Comparison of ENCODE assay signal across 16 cellular contexts in genomic region chr1:242690849-242691602, GRCh38.
"Had no signal": no experiment of that assay in that cellular context is flagged by ENCODE, and none has a peak within 500 bp of the region (broad histone marks: within the 10 kb centered on the region; RNA-seq: fewer than 3 reads in every experiment).

No MANE protein-coding gene starts in this region.

- H3K9me3 Mint-ChIP-seq: activated CD4-positive, alpha-beta memory T cell treated with anti-CD3 and anti-CD28 coated beads for 36 hours had no signal

- H3K4me2 ChIP-seq: neural progenitor cell had no signal

- H3K4me3 ChIP-seq: ascending aorta, breast epithelium, gastrocnemius medialis, heart left ventricle, lower lobe of right lung, neural progenitor cell, pancreas, tibial nerve had no signal

- DNase-seq: activated CD4-positive, alpha-beta memory T cell treated with anti-CD3 and anti-CD28 coated beads for 36 hours; activated CD8-positive, alpha-beta memory T cell treated with anti-CD3 and anti-CD28 coated beads, Interleukin-2, amount 10 ng/mL, durations not matched to agents 7 days and 5 days; activated naive CD4-positive, alpha-beta T cell treated with anti-CD3 and anti-CD28 coated beads, Interleukin-2, amount 10 ng/mL, durations not matched to agents 7 days and 5 days; activated T-cell treated with anti-CD3 and anti-CD28 coated beads, Interleukin-2, amount 50 U/mL, for 24 hours; dermis blood vessel endothelial cell; gastrocnemius medialis; heart left ventricle; immature natural killer cell; lower lobe of right lung; pancreas; stimulated activated naive B cell treated with anti-CD40 and anti-IgM and Interleukin-4, amounts not matched to agents 10 μg/mL and 1 μg/mL and 100 μg/mL, for 72 hours; WERI-Rb-1 had no signal

- H3K27me3 Mint-ChIP-seq: activated CD4-positive, alpha-beta memory T cell treated with anti-CD3 and anti-CD28 coated beads for 36 hours; activated CD8-positive, alpha-beta memory T cell treated with anti-CD3 and anti-CD28 coated beads, Interleukin-2, amount 10 ng/mL, durations not matched to agents 7 days and 5 days; activated naive CD4-positive, alpha-beta T cell treated with anti-CD3 and anti-CD28 coated beads, Interleukin-2, amount 10 ng/mL, durations not matched to agents 7 days and 5 days; activated T-cell treated with anti-CD3 and anti-CD28 coated beads, Interleukin-2, amount 50 U/mL, for 24 hours had no signal

- H3K36me3 ChIP-seq: ascending aorta, breast epithelium, gastrocnemius medialis, heart left ventricle, lower lobe of right lung, neural progenitor cell, pancreas, tibial nerve, WERI-Rb-1 had no signal

- H2AFZ ChIP-seq: neural progenitor cell had no signal

- FAIRE-seq: pancreas had no signal

- H3K4me1 Mint-ChIP-seq: activated CD8-positive, alpha-beta memory T cell treated with anti-CD3 and anti-CD28 coated beads, Interleukin-2, amount 10 ng/mL, durations not matched to agents 7 days and 5 days; activated naive CD4-positive, alpha-beta T cell treated with anti-CD3 and anti-CD28 coated beads, Interleukin-2, amount 10 ng/mL, durations not matched to agents 7 days and 5 days; immature natural killer cell; neural progenitor cell had no signal

- H3K27me3 ChIP-seq: ascending aorta, breast epithelium, gastrocnemius medialis, heart left ventricle, neural progenitor cell, pancreas, tibial nerve had no signal

- ATAC-seq: activated CD8-positive, alpha-beta memory T cell treated with anti-CD3 and anti-CD28 coated beads, Interleukin-2, amount 10 ng/mL, durations not matched to agents 7 days and 5 days; gastrocnemius medialis; lower lobe of right lung; pancreas; stimulated activated naive B cell treated with anti-CD40 and anti-IgM and Interleukin-4, amounts not matched to agents 10 μg/mL and 1 μg/mL and 100 μg/mL, for 72 hours had no signal

- H3K4me1 ChIP-seq: ascending aorta, breast epithelium, gastrocnemius medialis, heart left ventricle, lower lobe of right lung, neural progenitor cell, pancreas, tibial nerve had no signal

- H3K27ac ChIP-seq: ascending aorta, breast epithelium, gastrocnemius medialis, heart left ventricle, lower lobe of right lung, neural progenitor cell, pancreas, tibial nerve, WERI-Rb-1 had no signal

- H3K36me3 Mint-ChIP-seq: activated CD4-positive, alpha-beta memory T cell treated with anti-CD3 and anti-CD28 coated beads for 36 hours; activated CD8-positive, alpha-beta memory T cell treated with anti-CD3 and anti-CD28 coated beads, Interleukin-2, amount 10 ng/mL, durations not matched to agents 7 days and 5 days; activated naive CD4-positive, alpha-beta T cell treated with anti-CD3 and anti-CD28 coated beads, Interleukin-2, amount 10 ng/mL, durations not matched to agents 7 days and 5 days; immature natural killer cell; neural progenitor cell; stimulated activated naive B cell treated with anti-CD40 and anti-IgM and Interleukin-4, amounts not matched to agents 10 μg/mL and 1 μg/mL and 100 μg/mL, for 72 hours had no signal

- H3K27ac Mint-ChIP-seq: activated CD4-positive, alpha-beta memory T cell treated with anti-CD3 and anti-CD28 coated beads for 36 hours; activated CD8-positive, alpha-beta memory T cell treated with anti-CD3 and anti-CD28 coated beads, Interleukin-2, amount 10 ng/mL, durations not matched to agents 7 days and 5 days; activated naive CD4-positive, alpha-beta T cell treated with anti-CD3 and anti-CD28 coated beads, Interleukin-2, amount 10 ng/mL, durations not matched to agents 7 days and 5 days; activated T-cell treated with anti-CD3 and anti-CD28 coated beads, Interleukin-2, amount 50 U/mL, for 24 hours; immature natural killer cell; stimulated activated naive B cell treated with anti-CD40 and anti-IgM and Interleukin-4, amounts not matched to agents 10 μg/mL and 1 μg/mL and 100 μg/mL, for 72 hours had no signal

- H3K9me3 ChIP-seq: ascending aorta, gastrocnemius medialis, heart left ventricle, lower lobe of right lung, pancreas had no signal

- H3K4me3 Mint-ChIP-seq: activated CD4-positive, alpha-beta memory T cell treated with anti-CD3 and anti-CD28 coated beads for 36 hours; activated CD8-positive, alpha-beta memory T cell treated with anti-CD3 and anti-CD28 coated beads, Interleukin-2, amount 10 ng/mL, durations not matched to agents 7 days and 5 days; activated naive CD4-positive, alpha-beta T cell treated with anti-CD3 and anti-CD28 coated beads, Interleukin-2, amount 10 ng/mL, durations not matched to agents 7 days and 5 days; activated T-cell treated with anti-CD3 and anti-CD28 coated beads, Interleukin-2, amount 50 U/mL, for 24 hours; immature natural killer cell; neural progenitor cell; stimulated activated naive B cell treated with anti-CD40 and anti-IgM and Interleukin-4, amounts not matched to agents 10 μg/mL and 1 μg/mL and 100 μg/mL, for 72 hours had no signal

- H3K9ac ChIP-seq: neural progenitor cell had no signal
